In the genomic region with DNA sequence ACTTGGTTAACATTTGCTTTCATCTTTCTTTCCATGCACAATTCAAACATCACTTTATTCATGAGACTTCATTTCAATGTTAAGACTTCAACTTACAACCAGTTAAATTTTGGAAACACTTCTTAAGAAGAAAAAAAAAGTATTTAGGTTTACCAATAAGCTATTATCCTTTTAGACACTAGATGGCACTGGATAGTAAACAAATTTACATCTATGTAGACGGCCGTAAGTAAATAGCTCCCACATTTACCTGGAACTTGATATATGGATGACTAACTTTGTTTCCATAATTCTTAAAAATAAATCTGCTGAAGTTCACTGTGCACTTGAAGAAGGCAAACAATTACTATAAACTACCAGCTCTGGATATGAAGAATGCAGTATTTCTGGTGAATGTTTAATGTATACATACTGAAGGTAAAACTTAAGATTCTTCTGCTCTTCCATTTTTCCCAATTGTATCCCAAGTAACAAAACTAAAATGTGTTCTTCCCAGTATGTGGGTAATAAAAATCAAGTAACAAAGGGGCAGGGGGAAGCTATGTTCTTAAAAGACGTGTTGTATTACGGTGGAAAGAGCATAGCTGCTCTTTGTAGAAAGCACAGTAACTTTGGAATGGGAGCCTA, we compare ENCODE assay signal across 8 cellular contexts.
A peak's percentile ranks its signal among the peaks of the same experiment; 100 is the strongest.
DNase-seq lines count a peak whose midpoint lies in the region; ATAC-seq and TF ChIP-seq lines count a peak whose summit lies in the region.

No MANE protein-coding gene starts in this region.

- H3K79me2 ChIP-seq in OCI-LY7 (ENCODE audit: insufficient read depth, low read depth, low read length) (no peaks in the 10 kb centered on the region), smooth muscle cell (ENCODE audit: low read depth) (no peaks in the 10 kb centered on the region)

- no peak overlapping the region for H3K9ac ChIP-seq in smooth muscle cell (ENCODE audit: low read depth)

- peak; percentile 1 for DNase-seq in GM04503 (ENCODE audit: low read depth)
- DNase-seq in OCI-LY7 (ENCODE audit: low spot score): peak; percentile 4
- DNase-seq in fibroblast of mammary gland (ENCODE audit: low read depth): peak; percentile 68
- DNase-seq in smooth muscle cell (lab: John Stamatoyannopoulos, UW; ENCODE audit: unreplicated experiment): no peak
- no peak for DNase-seq in NCI-H187 (lab: John Stamatoyannopoulos, UW)
- no peak for DNase-seq in COLO668 (lab: John Stamatoyannopoulos, UW; ENCODE audit: unreplicated experiment)

- H3K9me3 ChIP-seq in OCI-LY7 (ENCODE audit: low read length) (no peaks in the 10 kb centered on the region), smooth muscle cell (replicated peaks; ENCODE audit: low read depth) (no peaks in the 10 kb centered on the region)

- no peaks in the 10 kb centered on the region for H3F3A ChIP-seq in smooth muscle cell (ENCODE audit: low read depth)

- H4K20me1 ChIP-seq in OCI-LY7 (ENCODE audit: insufficient read depth, low read length) (no peaks in the 10 kb centered on the region), smooth muscle cell (ENCODE audit: low read depth) (no peaks in the 10 kb centered on the region)

- H3K4me1 ChIP-seq in OCI-LY7 (ENCODE audit: insufficient read depth, low read length, poor library complexity, severe bottlenecking): no peaks in the 10 kb centered on the region
- H3K4me1 ChIP-seq in smooth muscle cell (ENCODE audit: low read depth): peaks cover 2% of the 10 kb centered on the region

- peak; percentile 51 for ATAC-seq in HG02981 (IDR thresholded peaks at IDR 0.05; ENCODE audit: unreplicated experiment)
- ATAC-seq in GM21526 (IDR thresholded peaks at IDR 0.05; ENCODE audit: low FRiP score, unreplicated experiment): no peak

- peaks cover 4% of the 10 kb centered on the region for H3K27me3 ChIP-seq in smooth muscle cell (ENCODE audit: low read depth)

- CTCF ChIA-PET in OCI-LY7 (lab: Charles Lee; ENCODE audit: unreplicated experiment): no interaction called here

- intact Hi-C loops in OCI-LY7 (cut with micrococcal nuclease; ENCODE audit: unreplicated experiment): loop anchor here (2.0 kb wide), 1 partner anchor 411 kb away; no protein-coding TSS in a partner anchor

- no TSS peak for BruUV-seq in OCI-LY7 (replicated peaks; lab: Mats Ljungman, UMichigan)

- TF ChIP-seq CTCF in OCI-LY7 (conservative IDR thresholded peaks at IDR 0.05; ENCODE audit: low read length) (peak; percentile 78), fibroblast of mammary gland (conservative IDR thresholded peaks at IDR 0.05; ENCODE audit: control insufficient read depth, insufficient read depth, low read depth, low read length) (peak; percentile 50), smooth muscle cell (IDR thresholded peaks at IDR 0.05; ENCODE audit: borderline replicate concordance, insufficient read depth, poor library complexity, severe bottlenecking) (peak; percentile 71)

- no peaks in the 10 kb centered on the region for H3K9me2 ChIP-seq in OCI-LY7 (ENCODE audit: insufficient read depth, low read length)

- H3K4me3 ChIP-seq in OCI-LY7 (ENCODE audit: low read depth, low read length, poor library complexity, severe bottlenecking): no peak overlapping the region
- H3K4me3 ChIP-seq in fibroblast of mammary gland (ENCODE audit: control insufficient read depth, low read depth, low read length): no peak overlapping the region
- no peak overlapping the region for H3K4me3 ChIP-seq in smooth muscle cell

- H3K27ac ChIP-seq in OCI-LY7 (ENCODE audit: low read depth, low read length, poor library complexity, severe bottlenecking) (no peak overlapping the region), smooth muscle cell (ENCODE audit: low read depth) (no peak overlapping the region)

- POLR2A ChIA-PET in OCI-LY7 (lab: Charles Lee): interaction anchor here (0.7 to 0.9 kb wide), 2 partner anchors 21 to 193 kb away, joined by 3 read pairs; no protein-coding TSS in a partner anchor

- no peaks in the 10 kb centered on the region for H3K36me3 ChIP-seq in OCI-LY7 (ENCODE audit: insufficient read depth, low read length)
- H3K36me3 ChIP-seq in smooth muscle cell (ENCODE audit: low read depth): no peaks in the 10 kb centered on the region

- no peak overlapping the region for H2AFZ ChIP-seq in OCI-LY7 (ENCODE audit: low read length)
- no peak overlapping the region for H2AFZ ChIP-seq in smooth muscle cell (ENCODE audit: low read depth)

- WGBS in smooth muscle cell (ENCODE audit: low lambda C conversion rate): 35% methylated on average over 4 of the region's 4 CpGs

- no peak overlapping the region for H3K4me2 ChIP-seq in OCI-LY7 (ENCODE audit: low read length)
- no peak overlapping the region for H3K4me2 ChIP-seq in smooth muscle cell

Comparison
In these comparisons a context has a peak if more than half of its experiments do, and no peak if none do; other contexts are left out.
1. DNase-seq: peak in GM04503 (single experiment), OCI-LY7 (single experiment) and fibroblast of mammary gland (single experiment); none in smooth muscle cell (single experiment), NCI-H187 (0 of 2) and COLO668 (single experiment).
2. Peak in every context shown above with its lines, with median percentiles within 50 percentile points of each other: CTCF ChIP-seq.